ENCODE assay signal across 18 cellular contexts in the genomic region with DNA sequence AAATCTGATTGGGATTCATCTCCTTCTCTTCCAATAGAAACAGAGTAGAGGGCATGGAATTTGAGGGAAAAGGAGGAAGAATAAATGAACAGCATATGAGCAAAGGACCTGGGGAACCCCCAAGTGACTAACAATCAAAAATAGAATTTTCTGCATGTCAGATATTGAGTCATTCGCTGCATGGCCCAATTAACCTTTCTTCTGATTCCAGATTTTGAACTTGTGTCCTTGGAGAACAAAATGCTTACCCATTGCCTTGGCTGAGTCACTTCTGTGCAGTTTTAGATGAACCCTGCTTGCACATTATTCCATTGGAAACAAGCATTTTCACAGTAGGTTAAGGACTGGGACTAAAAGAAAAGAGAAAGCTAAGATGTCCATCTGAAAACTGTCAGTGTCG.
DNase-seq lines count a peak whose midpoint lies in the region; ATAC-seq and TF ChIP-seq lines count a peak whose summit lies in the region.
"Had no signal": no experiment of that assay in that cellular context is flagged by ENCODE, and none has a peak within 500 bp of the region (broad histone marks: within the 10 kb centered on the region; RNA-seq: fewer than 3 reads in every experiment).

No MANE protein-coding gene starts in this region.

- ATAC-seq in activated naive CD4-positive, alpha-beta T cell treated with anti-CD3 and anti-CD28 coated beads, Interleukin-2, amount 50 U/mL, for 72 hours, result peak; percentile 55 to 69
- ATAC-seq in GM18907 (IDR thresholded peaks at IDR 0.05; ENCODE audit: unreplicated experiment), result no peak
- no peak for ATAC-seq in HG03460 (IDR thresholded peaks at IDR 0.05; ENCODE audit: unreplicated experiment)
- ATAC-seq: A549; foreskin keratinocyte; stimulated activated naive CD8-positive, alpha-beta T cell treated with anti-CD3 and anti-CD28 coated beads, Interleukin-15, Interleukin-2, amounts not matched to agents 100 U/mL and 50 U/mL, for 24 hours; upper lobe of right lung had no signal

- no peaks in the 10 kb centered on the region for H3K36me3 Mint-ChIP-seq in activated naive CD4-positive, alpha-beta T cell treated with anti-CD3 and anti-CD28 coated beads, Interleukin-2, amount 50 U/mL, for 72 hours
- H3K36me3 Mint-ChIP-seq: CD4-positive, CD25-positive, alpha-beta regulatory T cell; IgD-negative memory B cell; neural progenitor cell had no signal

- TF ChIP-seq CTCF in epithelial cell of proximal tubule (conservative IDR thresholded peaks at IDR 0.05; ENCODE audit: low read depth, low read length), result no peak

- H3K27ac Mint-ChIP-seq in activated naive CD4-positive, alpha-beta T cell treated with anti-CD3 and anti-CD28 coated beads, Interleukin-2, amount 50 U/mL, for 72 hours, result no peak overlapping the region
- H3K27ac Mint-ChIP-seq: activated CD4-positive, alpha-beta T cell treated with anti-CD3 and anti-CD28 coated beads, Interleukin-2, amount 10 ng/mL, durations not matched to agents 24 days and 14 days; CD4-positive, CD25-positive, alpha-beta regulatory T cell; IgD-negative memory B cell; neural progenitor cell had no signal

- H3K4me3 ChIP-seq in epithelial cell of proximal tubule (ENCODE audit: low read depth, low read length), result no peak overlapping the region
- H3K4me3 ChIP-seq: A549, neural progenitor cell, upper lobe of right lung had no signal

- no peaks in the 10 kb centered on the region for H3K9me3 Mint-ChIP-seq in activated naive CD4-positive, alpha-beta T cell treated with anti-CD3 and anti-CD28 coated beads, Interleukin-2, amount 50 U/mL, for 72 hours
- H3K9me3 Mint-ChIP-seq: activated CD4-positive, alpha-beta T cell treated with anti-CD3 and anti-CD28 coated beads, Interleukin-2, amount 10 ng/mL, durations not matched to agents 24 days and 14 days; IgD-negative memory B cell; neural progenitor cell had no signal

- DNase-seq in activated naive CD4-positive, alpha-beta T cell treated with anti-CD3 and anti-CD28 coated beads, Interleukin-2, amount 50 U/mL, for 72 hours (ENCODE audit: low spot score in 2 of 2), result no peak
- no peak for DNase-seq in activated naive CD4-positive, alpha-beta T cell treated with anti-CD3 and anti-CD28 coated beads, Interleukin-2, amount 50 U/mL, for 16 hours
- peak; percentile 3 for DNase-seq in RKO (ENCODE audit: low spot score)
- DNase-seq in epithelial cell of proximal tubule (ENCODE audit: low read depth), result peak; percentile 10
- DNase-seq in stromal cell of bone marrow (ENCODE audit: low read depth), result peak; percentile 40
- DNase-seq in superior temporal gyrus (ENCODE audit: extremely low spot score), result no peak
- DNase-seq: activated CD4-positive, alpha-beta T cell treated with anti-CD3 and anti-CD28 coated beads, Interleukin-2, amount 10 ng/mL, durations not matched to agents 24 days and 14 days; activated naive CD4-positive, alpha-beta T cell treated with Interleukin-2 at 50 U/mL for 16 hours; CD4-positive, CD25-positive, alpha-beta regulatory T cell; NCI-H2029 treated with DMSO at 0.1 percent for 48 hours; stimulated activated naive CD8-positive, alpha-beta T cell treated with anti-CD3 and anti-CD28 coated beads, Interleukin-15, Interleukin-2, amounts not matched to agents 100 U/mL and 50 U/mL, for 24 hours; upper lobe of right lung had no signal

Comparison
In these comparisons a context has a peak if more than half of its experiments do, and no peak if none do; other contexts are left out.
1. ATAC-seq: peak in activated naive CD4-positive, alpha-beta T cell treated with anti-CD3 and anti-CD28 coated beads, Interleukin-2, amount 50 U/mL, for 72 hours (2 of 2); none in GM18907 (single experiment) and HG03460 (single experiment).
2. DNase-seq: peak in RKO (single experiment), epithelial cell of proximal tubule (single experiment) and stromal cell of bone marrow (single experiment); none in activated naive CD4-positive, alpha-beta T cell treated with anti-CD3 and anti-CD28 coated beads, Interleukin-2, amount 50 U/mL, for 72 hours (0 of 2), activated naive CD4-positive, alpha-beta T cell treated with anti-CD3 and anti-CD28 coated beads, Interleukin-2, amount 50 U/mL, for 16 hours (single experiment) and superior temporal gyrus (single experiment).